In genomic region chr7:18623389-18623788, GRCh38 we compare ENCODE assay signal across 23 cellular contexts.
DNase-seq lines count a peak whose midpoint lies in the region; ATAC-seq and TF ChIP-seq lines count a peak whose summit lies in the region.
"Had no signal": no experiment of that assay in that cellular context is flagged by ENCODE, and none has a peak within 500 bp of the region (broad histone marks: within the 10 kb centered on the region; RNA-seq: fewer than 3 reads in every experiment).

No MANE protein-coding gene starts in this region.

- TF ChIP-seq CTCF in chondrocyte (IDR thresholded peaks at IDR 0.05), result no peak

- no peak for DNase-seq in activated T-cell treated with anti-CD3 and anti-CD28 coated beads, Interleukin-2, amount 50 U/mL, for 72 hours
- no peak for DNase-seq in activated T-cell treated with anti-CD3 and anti-CD28 coated beads for 4 hours
- DNase-seq in kidney tubule cell (ENCODE audit: low spot score), result peak; percentile 84
- no peak for DNase-seq in chondrocyte (ENCODE audit: low spot score)
- DNase-seq in AG08395 (ENCODE audit: low spot score), result no peak
- no peak for DNase-seq in activated CD8-positive, alpha-beta memory T cell treated with anti-CD3 and anti-CD28 coated beads, Interleukin-2, amount 50 U/mL, for 4 hours
- no peak for DNase-seq in Kasumi-1 (lab: John Stamatoyannopoulos, UW)
- DNase-seq: 8988T, ACHN, Calu3, DMS153, DND-41, H9, MM.1S, NCI-H2029 treated with DMSO at 0.1 percent for 48 hours, NCI-H446 treated with DMSO at 0.1 percent for 48 hours, NCI-H526 treated with DMSO at 0.1 percent for 48 hours, PC-9, Right ventricle myocardium superior, RPMI8226 had no signal

- no peak overlapping the region for H3K4me3 Mint-ChIP-seq in activated T-cell treated with anti-CD3 and anti-CD28 coated beads, Interleukin-2, amount 50 U/mL, for 72 hours
- no peak overlapping the region for H3K4me3 Mint-ChIP-seq in activated T-helper 17 cell treated with anti-CD3 and anti-CD28 coated beads, Interleukin-2, amount 50 U/mL, for 72 hours
- H3K4me3 Mint-ChIP-seq in chondrocyte (ENCODE audit: unreplicated experiment), result no peak overlapping the region
- H3K4me3 Mint-ChIP-seq: GM23338, H9 had no signal

- no peaks in the 10 kb centered on the region for H3K4me1 Mint-ChIP-seq in activated T-cell treated with anti-CD3 and anti-CD28 coated beads, Interleukin-2, amount 50 U/mL, for 72 hours (ENCODE audit: low read depth)
- H3K4me1 Mint-ChIP-seq in activated T-helper 17 cell treated with anti-CD3 and anti-CD28 coated beads, Interleukin-2, amount 50 U/mL, for 72 hours, result no peaks in the 10 kb centered on the region
- peaks cover 24% of the 10 kb centered on the region for H3K4me1 Mint-ChIP-seq in chondrocyte (ENCODE audit: low read depth)

- no peaks in the 10 kb centered on the region for H3K27me3 Mint-ChIP-seq in activated T-cell treated with anti-CD3 and anti-CD28 coated beads, Interleukin-2, amount 50 U/mL, for 72 hours (ENCODE audit: low read depth)
- H3K27me3 Mint-ChIP-seq in activated T-helper 17 cell treated with anti-CD3 and anti-CD28 coated beads, Interleukin-2, amount 50 U/mL, for 72 hours, result no peaks in the 10 kb centered on the region
- H3K27me3 Mint-ChIP-seq in chondrocyte (ENCODE audit: low read depth), result no peaks in the 10 kb centered on the region

- peak; percentile 44 to 56 for ATAC-seq in activated T-cell treated with anti-CD3 and anti-CD28 coated beads, Interleukin-2, amount 50 U/mL, for 72 hours (replicated peaks in 1 of 2)
- ATAC-seq in activated T-helper 17 cell treated with anti-CD3 and anti-CD28 coated beads, Interleukin-2, amount 50 U/mL, for 72 hours (replicated peaks), result peak; percentile 31
- ATAC-seq: GM23338, HepG2 had no signal

- H3K27ac Mint-ChIP-seq in activated T-cell treated with anti-CD3 and anti-CD28 coated beads, Interleukin-2, amount 50 U/mL, for 72 hours, result no peak overlapping the region
- H3K27ac Mint-ChIP-seq in activated T-helper 17 cell treated with anti-CD3 and anti-CD28 coated beads, Interleukin-2, amount 50 U/mL, for 72 hours, result no peak overlapping the region
- H3K27ac Mint-ChIP-seq in chondrocyte (ENCODE audit: unreplicated experiment), result no peak overlapping the region

- H3K36me3 Mint-ChIP-seq in activated T-cell treated with anti-CD3 and anti-CD28 coated beads, Interleukin-2, amount 50 U/mL, for 72 hours (ENCODE audit: insufficient read depth in 2 of 2), result no peaks in the 10 kb centered on the region
- no peaks in the 10 kb centered on the region for H3K36me3 Mint-ChIP-seq in activated T-helper 17 cell treated with anti-CD3 and anti-CD28 coated beads, Interleukin-2, amount 50 U/mL, for 72 hours (ENCODE audit: low read depth)
- no peaks in the 10 kb centered on the region for H3K36me3 Mint-ChIP-seq in chondrocyte (ENCODE audit: low read depth)

- H3K9me3 Mint-ChIP-seq in activated T-cell treated with anti-CD3 and anti-CD28 coated beads, Interleukin-2, amount 50 U/mL, for 72 hours, result no peaks in the 10 kb centered on the region
- H3K9me3 Mint-ChIP-seq in activated T-helper 17 cell treated with anti-CD3 and anti-CD28 coated beads, Interleukin-2, amount 50 U/mL, for 72 hours, result peaks cover 4% of the 10 kb centered on the region
- no peaks in the 10 kb centered on the region for H3K9me3 Mint-ChIP-seq in chondrocyte (ENCODE audit: low read depth)
- H3K9me3 Mint-ChIP-seq: GM23338, H9 had no signal
